Comparison of ENCODE assay signal across 20 cellular contexts in the genomic region with DNA sequence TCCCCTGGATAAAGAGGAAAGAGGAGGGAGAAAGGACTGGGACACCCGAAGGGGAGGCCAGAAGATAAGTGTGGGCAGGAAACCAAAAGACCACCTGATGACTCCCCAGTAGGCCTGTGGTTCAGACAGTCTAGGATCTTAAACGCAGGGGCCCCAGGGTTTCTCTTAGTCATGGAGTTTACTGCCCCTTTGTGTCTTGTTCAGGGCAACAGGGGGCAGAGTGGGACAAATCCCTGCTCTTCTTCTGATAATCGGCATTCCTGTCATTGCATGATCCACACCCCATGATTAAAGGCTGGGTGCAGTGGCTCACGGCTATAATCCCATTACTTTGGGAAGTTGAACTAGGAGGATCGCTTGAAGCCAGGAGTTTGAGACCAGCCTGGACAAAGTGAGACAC. TPM values are rescaled to one million over a fixed set of nuclear protein-coding genes. Genes with fewer than 3 reads are reported as not detected.
DNase-seq lines count a peak whose midpoint lies in the region; ATAC-seq and TF ChIP-seq lines count a peak whose summit lies in the region.
"Had no signal": no experiment of that assay in that cellular context is flagged by ENCODE, and none has a peak within 500 bp of the region (broad histone marks: within the 10 kb centered on the region; RNA-seq: fewer than 3 reads in every experiment).

No MANE protein-coding gene starts in this region.

- H3K27me3 ChIP-seq in lower lobe of right lung (ENCODE audit: low read depth): no peaks in the 10 kb centered on the region

- H3K4me1 ChIP-seq in HEK293 (ENCODE audit: control insufficient read depth, insufficient read depth, low read length): no peaks in the 10 kb centered on the region
- peaks cover 16% of the 10 kb centered on the region for H3K4me1 ChIP-seq in lower lobe of right lung

- no peaks in the 10 kb centered on the region for H3K36me3 Mint-ChIP-seq in CD14-positive monocyte
- no peaks in the 10 kb centered on the region for H3K36me3 Mint-ChIP-seq in activated T-cell treated with anti-CD3 and anti-CD28 coated beads, Interleukin-2, amount 50 U/mL, for 72 hours (ENCODE audit: insufficient read depth in 2 of 2)

- no peak overlapping the region for H3K4me3 Mint-ChIP-seq in CD14-positive monocyte
- H3K4me3 Mint-ChIP-seq in activated T-cell treated with anti-CD3 and anti-CD28 coated beads, Interleukin-2, amount 50 U/mL, for 72 hours: peak overlapping the region; percentile 56 to 59
- H3K4me3 Mint-ChIP-seq: central memory CD8-positive, alpha-beta T cell had no signal

- TF ChIP-seq CTCF in CD14-positive monocyte (IDR thresholded peaks at IDR 0.05): no peak
- no peak for TF ChIP-seq CTCF in HEK293 (tag by site-specific recombination; IDR thresholded peaks at IDR 0.05)
- no peak for TF ChIP-seq CTCF in lower lobe of right lung (IDR thresholded peaks at IDR 0.05)

- peaks cover 0 to 4% (median 2%) of the 10 kb centered on the region in 3 donors for H3K27me3 Mint-ChIP-seq in CD14-positive monocyte (ENCODE audit: low read depth in 3 of 3)
- no peaks in the 10 kb centered on the region for H3K27me3 Mint-ChIP-seq in activated T-cell treated with anti-CD3 and anti-CD28 coated beads, Interleukin-2, amount 50 U/mL, for 72 hours (ENCODE audit: low read depth)
- H3K27me3 Mint-ChIP-seq: central memory CD8-positive, alpha-beta T cell had no signal

- no peak overlapping the region for H3K27ac Mint-ChIP-seq in CD14-positive monocyte
- H3K27ac Mint-ChIP-seq in activated T-cell treated with anti-CD3 and anti-CD28 coated beads, Interleukin-2, amount 50 U/mL, for 72 hours: no peak overlapping the region

- intact Hi-C loops in CD14-positive monocyte (cut with micrococcal nuclease): no loop called here
- intact Hi-C loops in lower lobe of right lung (cut with DNase I): no loop called here

- peaks cover 37% of the 10 kb centered on the region for H3K4me1 Mint-ChIP-seq in CD14-positive monocyte
- peaks cover 84% of the 10 kb centered on the region for H3K4me1 Mint-ChIP-seq in activated T-cell treated with anti-CD3 and anti-CD28 coated beads, Interleukin-2, amount 50 U/mL, for 72 hours (ENCODE audit: low read depth)

- ATAC-seq in activated T-cell treated with anti-CD3 and anti-CD28 coated beads, Interleukin-2, amount 50 U/mL, for 72 hours (replicated peaks in 1 of 2): peak; percentile 48 to 52
- no peak for ATAC-seq in lower lobe of right lung
- ATAC-seq in HG03520 (IDR thresholded peaks at IDR 0.05; ENCODE audit: unreplicated experiment): no peak
- no peak for ATAC-seq in GM19463 (IDR thresholded peaks at IDR 0.05; ENCODE audit: unreplicated experiment)
- ATAC-seq: esophagus mucosa, left colon, mucosa of descending colon, right cardiac atrium had no signal

- CTCF ChIA-PET in HEK293 (lab: Yijun Ruan, JAX): interaction anchor here (0.7 to 1.1 kb wide), 3 partner anchors 62 to 115 kb away, joined by 3 to 4 read pairs (median 4); no protein-coding TSS in a partner anchor

- H3K27ac ChIP-seq in HEK293 (ENCODE audit: extremely low read depth, low read depth, low read length): no peak overlapping the region
- no peak overlapping the region for H3K27ac ChIP-seq in lower lobe of right lung
- H3K27ac ChIP-seq: neutrophil had no signal

- H3K36me3 ChIP-seq in HEK293 (ENCODE audit: control insufficient read depth in 2 of 2, insufficient read depth in 1 of 2, low read length in 2 of 2) (no peaks in the 10 kb centered on the region), lower lobe of right lung (no peaks in the 10 kb centered on the region)
- H3K36me3 ChIP-seq: neutrophil had no signal

- POLR2A ChIA-PET in HEK293 (lab: Yijun Ruan, JAX): no interaction called here

- H3K9me3 Mint-ChIP-seq in CD14-positive monocyte: peaks cover 0 to 1% (median 0%) of the 10 kb centered on the region in 7 donors
- no peaks in the 10 kb centered on the region for H3K9me3 Mint-ChIP-seq in activated T-cell treated with anti-CD3 and anti-CD28 coated beads, Interleukin-2, amount 50 U/mL, for 72 hours
- H3K9me3 Mint-ChIP-seq: central memory CD8-positive, alpha-beta T cell had no signal

- H3K4me3 ChIP-seq in HEK293 (ENCODE audit: low read depth, low read length): no peak overlapping the region
- no peak overlapping the region for H3K4me3 ChIP-seq in lower lobe of right lung
- H3K4me3 ChIP-seq: mucosa of descending colon had no signal

- H3K9me3 ChIP-seq in HEK293 (ENCODE audit: control insufficient read depth, insufficient read depth, low read depth, low read length) (no peaks in the 10 kb centered on the region), lower lobe of right lung (no peaks in the 10 kb centered on the region)
- H3K9me3 ChIP-seq: mucosa of descending colon, neutrophil had no signal

- peak; percentile 9 for DNase-seq in CD14-positive monocyte (ENCODE audit: low spot score)
- peak; percentile 46 to 58 for DNase-seq in activated T-cell treated with anti-CD3 and anti-CD28 coated beads, Interleukin-2, amount 50 U/mL, for 72 hours
- DNase-seq in lower lobe of right lung: peak; percentile 6
- DNase-seq in HCEC 1CT: no peak
- DNase-seq in Kasumi-1 (lab: John Stamatoyannopoulos, UW): no peak
- DNase-seq: activated gamma-delta T cell, KBM-7, left colon, mucosa of descending colon, NCI-H1930, NCI-H446 treated with DMSO at 0.1 percent for 48 hours, right cardiac atrium, SW 1271, trophoblast cell had no signal

TF ChIP-seq in HEK293, 187 proteins besides CTCF, POLR2A, EP300 and RAD21:
- TF ChIP-seq ZFP3 (tag by site-specific recombination; IDR thresholded peaks at IDR 0.05; ENCODE audit: low read depth) (no peak), ZIC2 (tag by site-specific recombination; IDR thresholded peaks at IDR 0.05) (peak; percentile 84), ZBTB21 (tag by site-specific recombination; IDR thresholded peaks at IDR 0.05) (no peak), ZNF530 (tag by site-specific recombination; IDR thresholded peaks at IDR 0.05; ENCODE audit: low read depth) (no peak), ZNF214 (tag by site-specific recombination; IDR thresholded peaks at IDR 0.05; ENCODE audit: borderline replicate concordance) (no peak), TRIM28 (IDR thresholded peaks at IDR 0.05; ENCODE audit: borderline replicate concordance, low read length) (no peak), ZNF292 (tag by site-specific recombination; IDR thresholded peaks at IDR 0.05; ENCODE audit: borderline replicate concordance, low read depth) (no peak)

RNA-seq across cellular contexts. Expression of gene TMPRSS13, which starts 4.7 kb away (rescaled TPM):
- polyA plus RNA-seq in CD14-positive monocyte: under 1 TPM; 0.17 to 0.37 TPM
- 1 to 10 TPM; 3.0 to 3.2 TPM for total RNA-seq in activated T-cell treated with anti-CD3 and anti-CD28 coated beads, Interleukin-2, amount 50 U/mL, for 72 hours
- 7.0 TPM for total RNA-seq in lower lobe of right lung

RNA-seq across cellular contexts. Expression of gene IL10RA, which starts 52.3 kb away (rescaled TPM):
- 100 to 1,000 TPM; 152 to 226 TPM for polyA plus RNA-seq in CD14-positive monocyte
- total RNA-seq in activated T-cell treated with anti-CD3 and anti-CD28 coated beads, Interleukin-2, amount 50 U/mL, for 72 hours: 100 to 1,000 TPM in 1 of 2 donors, 10 to 100 TPM in 1; 79.6 to 123 TPM
- 37.7 TPM for total RNA-seq in lower lobe of right lung

RNA-seq across cellular contexts. Expression of gene FXYD6, which starts 57.5 kb away (rescaled TPM):
- 10 to 100 TPM; 36.4 to 44.1 TPM for polyA plus RNA-seq in CD14-positive monocyte
- total RNA-seq in activated T-cell treated with anti-CD3 and anti-CD28 coated beads, Interleukin-2, amount 50 U/mL, for 72 hours: under 1 TPM; 0.17 to 0.25 TPM
- 61.2 TPM for total RNA-seq in lower lobe of right lung

Comparison
In these comparisons a context has a peak if more than half of its experiments do, and no peak if none do; other contexts are left out.
1. DNase-seq: peak in CD14-positive monocyte (single experiment), activated T-cell treated with anti-CD3 and anti-CD28 coated beads, Interleukin-2, amount 50 U/mL, for 72 hours (2 of 2) and lower lobe of right lung (single experiment); none in HCEC 1CT (single experiment) and Kasumi-1 (0 of 2).
2. H3K4me3 Mint-ChIP-seq: peak in activated T-cell treated with anti-CD3 and anti-CD28 coated beads, Interleukin-2, amount 50 U/mL, for 72 hours (2 of 2); none in CD14-positive monocyte (0 of 2).
3. ATAC-seq: peak in activated T-cell treated with anti-CD3 and anti-CD28 coated beads, Interleukin-2, amount 50 U/mL, for 72 hours (2 of 2); none in lower lobe of right lung (0 of 2), HG03520 (single experiment) and GM19463 (single experiment).
4. RNA of gene FXYD6, which starts 57.5 kb away (total RNA-seq): 61.2 TPM in lower lobe of right lung (single experiment); 0.17 to 0.25 TPM in activated T-cell treated with anti-CD3 and anti-CD28 coated beads, Interleukin-2, amount 50 U/mL, for 72 hours; every median in the first group is over 10 times any median in the second.